Comparison of ENCODE assay signal across 25 cellular contexts in genomic region chr18:1784113-1784512, GRCh38.
"Had no signal": no experiment of that assay in that cellular context is flagged by ENCODE, and none has a peak within 500 bp of the region (broad histone marks: within the 10 kb centered on the region; RNA-seq: fewer than 3 reads in every experiment).

No MANE protein-coding gene starts in this region.

- H3K36me3 ChIP-seq: adrenal gland, SJCRH30 had no signal

- H3K27me3 ChIP-seq: adrenal gland, SJCRH30 had no signal

- H3K27ac ChIP-seq: adrenal gland, SJCRH30, VCaP had no signal

- H3K9ac ChIP-seq: SK-N-SH had no signal

- H3K9me3 ChIP-seq: adrenal gland, SJCRH30, SK-N-SH had no signal

- H3K4me2 ChIP-seq: SK-N-SH had no signal

- H3K4me1 ChIP-seq: adrenal gland, SJCRH30 had no signal

- ATAC-seq: activated CD4-positive, CD25-positive, alpha-beta regulatory T cell treated with anti-CD3 and anti-CD28 coated beads, Interleukin-2, amount 50 U/mL, for 24 hours; activated CD8-positive, alpha-beta T cell treated with anti-CD3 and anti-CD28 coated beads for 36 hours; activated T-cell treated with anti-CD3 and anti-CD28 coated beads, Interleukin-2, amount 50 U/mL, for 72 hours; Panc1 had no signal

- DNase-seq: activated CD4-positive, alpha-beta T cell treated with anti-CD3 and anti-CD28 coated beads for 4 hours; activated CD8-positive, alpha-beta memory T cell treated with anti-CD3 and anti-CD28 coated beads, Interleukin-2, amount 50 U/mL, for 4 hours; activated CD8-positive, alpha-beta T cell treated with anti-CD3 and anti-CD28 coated beads for 36 hours; activated naive CD4-positive, alpha-beta T cell treated with anti-CD3 and anti-CD28 coated beads, Interleukin-2, amount 50 U/mL, for 16 hours; activated naive CD8-positive, alpha-beta T cell treated with anti-CD3 and anti-CD28 coated beads, Interleukin-2, amount 10 ng/mL, durations not matched to agents 7 days and 5 days; activated T-cell treated with anti-CD3 and anti-CD28 coated beads, Interleukin-2, amount 50 U/mL, for 72 hours; adrenal gland; anterior cingulate cortex; cerebellar nuclear complex; Kasumi-1; NCI-H1105 treated with DMSO at 0.1 percent for 48 hours; NCI-H1436 treated with DMSO at 0.1 percent for 48 hours; NCI-H187 treated with DMSO at 0.1 percent for 48 hours; NCI-H2081 treated with DMSO at 0.1 percent for 48 hours; NCI-H446; NCI-H524; OCI-M1; Right ventricle myocardium superior; RPMI8226; SK-N-SH; T-helper 1 cell had no signal

- H3K4me3 ChIP-seq: adrenal gland, SJCRH30 had no signal
